27 cellular contexts compared by ENCODE assay signal in the genomic region with DNA sequence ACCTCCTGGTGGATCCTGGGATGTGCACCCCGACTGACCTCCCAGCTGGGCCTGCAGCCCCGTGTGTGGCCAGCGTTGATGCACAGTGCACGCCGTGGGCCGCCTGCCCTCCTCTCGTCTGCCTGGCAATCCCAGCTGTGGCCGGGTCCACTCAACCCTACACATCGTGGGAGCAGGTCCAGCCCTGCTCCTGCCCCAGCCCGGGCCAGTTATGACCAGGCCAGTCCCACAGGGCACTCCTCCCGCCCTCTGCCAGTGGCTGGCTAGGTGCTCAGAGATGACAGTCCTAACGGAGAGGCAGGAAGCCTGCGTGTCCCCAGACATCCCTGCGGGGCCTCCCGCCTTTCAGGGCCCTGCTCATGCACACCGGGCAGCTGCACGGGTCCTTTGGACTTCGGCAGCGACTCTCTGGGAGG. TPM values are rescaled to one million over a fixed set of nuclear protein-coding genes. Genes with fewer than 3 reads are reported as not detected.
"Had no signal": no experiment of that assay in that cellular context is flagged by ENCODE, and none has a peak within 500 bp of the region (broad histone marks: within the 10 kb centered on the region; RNA-seq: fewer than 3 reads in every experiment).

No MANE protein-coding gene starts in this region.

- H3K36me3 ChIP-seq: ascending aorta, Peyer's patch, WERI-Rb-1 had no signal

- H3K27ac ChIP-seq: ascending aorta, body of pancreas, KMS-11, Peyer's patch, SK-N-MC, WERI-Rb-1 had no signal

- DNase-seq: activated CD4-positive, alpha-beta T cell treated with anti-CD3 and anti-CD28 coated beads for 48 hours; activated CD4-positive, alpha-beta T cell treated with anti-CD3 and anti-CD28 coated beads, Interleukin-2, amount 50 U/mL, for 4 hours; activated CD8-positive, alpha-beta memory T cell treated with anti-CD3 and anti-CD28 coated beads, Interleukin-2, amount 50 U/mL, for 48 hours; activated CD8-positive, alpha-beta T cell treated with anti-CD3 and anti-CD28 coated beads, Interleukin-2, amount 10 ng/mL, durations not matched to agents 7 days and 5 days; activated naive CD4-positive, alpha-beta T cell; activated T-cell treated with anti-CD3 and anti-CD28 coated beads, Interleukin-2, amount 50 U/mL, for 1 hour; body of pancreas; NCI-H1092; NCI-H1417; NCI-H1930; NCI-H2171; NCI-H226; NCI-H526; NCI-H774; NK-92 treated with Interleukin-12 subunit alpha and Interleukin-12 subunit beta, amount 100 ng/mL, for 24 hours; OCI-M1; Peyer's patch; T-cell; T-helper 2 cell; T1000; WERI-Rb-1 had no signal

- H3K27ac Mint-ChIP-seq: activated CD8-positive, alpha-beta T cell treated with anti-CD3 and anti-CD28 coated beads, Interleukin-2, amount 10 ng/mL, durations not matched to agents 7 days and 5 days; activated naive CD4-positive, alpha-beta T cell treated with anti-CD3 and anti-CD28 coated beads, Interleukin-2, amount 50 U/mL, for 24 hours; T-cell had no signal

- H3K9me3 ChIP-seq: ascending aorta, body of pancreas, Peyer's patch had no signal

- H3K36me3 Mint-ChIP-seq: activated naive CD4-positive, alpha-beta T cell treated with anti-CD3 and anti-CD28 coated beads, Interleukin-2, amount 50 U/mL, for 24 hours; T-cell had no signal

- H3K4me3 Mint-ChIP-seq: activated CD8-positive, alpha-beta T cell treated with anti-CD3 and anti-CD28 coated beads, Interleukin-2, amount 10 ng/mL, durations not matched to agents 7 days and 5 days; activated naive CD4-positive, alpha-beta T cell treated with anti-CD3 and anti-CD28 coated beads, Interleukin-2, amount 50 U/mL, for 24 hours; T-cell had no signal

- ATAC-seq: activated CD8-positive, alpha-beta T cell treated with anti-CD3 and anti-CD28 coated beads, Interleukin-2, amount 10 ng/mL, durations not matched to agents 7 days and 5 days; body of pancreas; T-cell had no signal

- H3K9ac ChIP-seq: KMS-11 had no signal

- H3K4me1 ChIP-seq: ascending aorta, body of pancreas, Peyer's patch had no signal

- H3K9me3 Mint-ChIP-seq: activated naive CD4-positive, alpha-beta T cell treated with anti-CD3 and anti-CD28 coated beads, Interleukin-2, amount 50 U/mL, for 24 hours had no signal

- FAIRE-seq: bronchial epithelial cell had no signal

- H3K4me3 ChIP-seq: ascending aorta, body of pancreas, Peyer's patch, SK-N-MC had no signal

- H3K27me3 ChIP-seq: ascending aorta, body of pancreas, Peyer's patch had no signal

- H3K4me2 ChIP-seq: KMS-11 had no signal

RNA-seq across cellular contexts. Expression of gene GALNT9, which starts 10.8 kb away (rescaled TPM):
- total RNA-seq: activated CD8-positive, alpha-beta T cell treated with anti-CD3 and anti-CD28 coated beads, Interleukin-2, amount 10 ng/mL, durations not matched to agents 7 days and 5 days; ascending aorta; body of pancreas; bronchial epithelial cell; NCI-H460; Peyer's patch had no signal
